10 cellular contexts compared by ENCODE assay signal in genomic region chr5:60883229-60883628, GRCh38. TPM values are rescaled to one million over a fixed set of nuclear protein-coding genes. Genes with fewer than 3 reads are reported as not detected.
DNase-seq lines count a peak whose midpoint lies in the region; ATAC-seq and TF ChIP-seq lines count a peak whose summit lies in the region.
"Had no signal": no experiment of that assay in that cellular context is flagged by ENCODE, and none has a peak within 500 bp of the region (broad histone marks: within the 10 kb centered on the region; RNA-seq: fewer than 3 reads in every experiment).

No MANE protein-coding gene starts in this region.

- H3K4me3 ChIP-seq in BE2C (ENCODE audit: low read depth, low read length) (no peak overlapping the region), GM23338 (no peak overlapping the region), uterus (no peak overlapping the region)
- H3K4me3 ChIP-seq: right atrium auricular region had no signal

- ATAC-seq in GM23338: no peak
- ATAC-seq in HG02759 (IDR thresholded peaks at IDR 0.05; ENCODE audit: unreplicated experiment): no peak
- ATAC-seq in GM21528 (IDR thresholded peaks at IDR 0.05; ENCODE audit: low FRiP score, unreplicated experiment): no peak

- H3K79me2 ChIP-seq in GM23338 (replicated peaks; ENCODE audit: insufficient read depth): no peaks in the 10 kb centered on the region

- TF ChIP-seq POLR2A in uterus (IDR thresholded peaks at IDR 0.05): no peak

- H3K27me3 ChIP-seq in BE2C: no peaks in the 10 kb centered on the region
- H3K27me3 ChIP-seq in GM23338 (ENCODE audit: insufficient read depth): no peaks in the 10 kb centered on the region
- no peaks in the 10 kb centered on the region for H3K27me3 ChIP-seq in uterus
- H3K27me3 ChIP-seq: right atrium auricular region had no signal

- no peak for DNase-seq in BE2C
- peak; percentile 43 for DNase-seq in GM23338 (ENCODE audit: low spot score)
- peak; percentile 65 for DNase-seq in SK-MEL-5 (ENCODE audit: low read depth, low spot score)
- peak; percentile 23 for DNase-seq in iPS-NIHi11 (ENCODE audit: low spot score)
- DNase-seq in mucosa of gallbladder (ENCODE audit: low spot score): no peak
- DNase-seq in uterus: no peak
- DNase-seq: activated B cell treated with CpG ODN at 0.5 μM for 24 hours had no signal

- TF ChIP-seq CTCF in BE2C (IDR thresholded peaks at IDR 0.05; ENCODE audit: low read depth, low read length) (peak; percentile 46), GM23338 (conservative IDR thresholded peaks at IDR 0.05; ENCODE audit: low read depth in 2 of 2) (peak; percentile 62 to 71), uterus (IDR thresholded peaks at IDR 0.05) (no peak)

- no peak overlapping the region for H3K27ac ChIP-seq in GM23338 (ENCODE audit: low read depth)
- H3K27ac ChIP-seq in uterus: no peak overlapping the region
- H3K27ac ChIP-seq: right atrium auricular region had no signal

- no peaks in the 10 kb centered on the region for H3K9me2 ChIP-seq in GM23338 (ENCODE audit: insufficient read depth)

- H4K20me1 ChIP-seq in GM23338 (replicated peaks; ENCODE audit: insufficient read depth): no peaks in the 10 kb centered on the region

- H3K4me2 ChIP-seq in GM23338: no peak overlapping the region

- peaks cover 6% of the 10 kb centered on the region for H3K27me3 Mint-ChIP-seq in GM23338 (ENCODE audit: insufficient read depth, low read depth, poor library complexity)
- H3K27me3 Mint-ChIP-seq: activated B cell treated with CpG ODN at 0.5 μM for 24 hours had no signal

- in situ Hi-C loops in SK-MEL-5 (cut with HindIII; ENCODE audit: low pct_unique_long_range_greater_than_20kb, low sequenced_read_pairs): no loop called here

- H3K9me3 ChIP-seq in BE2C (no peaks in the 10 kb centered on the region), uterus (no peaks in the 10 kb centered on the region)
- H3K9me3 ChIP-seq: right atrium auricular region had no signal

- intact Hi-C loops in uterus (cut with DNase I; ENCODE audit: low total_unique reads): no loop called here

- no peak overlapping the region for H3K27ac Mint-ChIP-seq in GM23338
- H3K27ac Mint-ChIP-seq: activated B cell treated with CpG ODN at 0.5 μM for 24 hours had no signal

- H3K9me3 Mint-ChIP-seq in GM23338: peaks cover 53% of the 10 kb centered on the region

- H3K4me1 ChIP-seq in BE2C (no peaks in the 10 kb centered on the region), GM23338 (ENCODE audit: insufficient read depth) (no peaks in the 10 kb centered on the region), uterus (no peaks in the 10 kb centered on the region)
- H3K4me1 ChIP-seq: right atrium auricular region had no signal

- H2AFZ ChIP-seq in GM23338: no peak overlapping the region

- H3K36me3 Mint-ChIP-seq in GM23338 (ENCODE audit: low read depth): peaks cover 63% of the 10 kb centered on the region

- no peaks in the 10 kb centered on the region; the same call in 2 of the 3 replicates for H3K4me1 Mint-ChIP-seq in GM23338
- H3K4me1 Mint-ChIP-seq: activated B cell treated with CpG ODN at 0.5 μM for 24 hours had no signal

- H3F3A ChIP-seq in GM23338 (replicated peaks; ENCODE audit: low read depth): no peaks in the 10 kb centered on the region

- H3K36me3 ChIP-seq in BE2C (no peaks in the 10 kb centered on the region), GM23338 (ENCODE audit: insufficient read depth) (peaks cover 18% of the 10 kb centered on the region), uterus (no peaks in the 10 kb centered on the region)
- H3K36me3 ChIP-seq: right atrium auricular region had no signal

- no peak overlapping the region for H3K4me3 Mint-ChIP-seq in GM23338
- H3K4me3 Mint-ChIP-seq: activated B cell treated with CpG ODN at 0.5 μM for 24 hours had no signal

TF ChIP-seq in GM23338, 12 proteins besides CTCF, POLR2A, EP300 and RAD21 (continues in another document):
- TF ChIP-seq EZH2 (IDR thresholded peaks at IDR 0.05; ENCODE audit: low read depth, unreplicated experiment) (no peak), JUNB (IDR thresholded peaks at IDR 0.05; ENCODE audit: unreplicated experiment) (no peak), NANOG (IDR thresholded peaks at IDR 0.05; ENCODE audit: borderline replicate concordance) (no peak), EZH2phosphoT487 (IDR thresholded peaks at IDR 0.05; ENCODE audit: unreplicated experiment) (no peak), POLR2AphosphoS5 (IDR thresholded peaks at IDR 0.05; ENCODE audit: low read depth) (no peak), ETS1 (IDR thresholded peaks at IDR 0.05) (no peak), STAT1 (IDR thresholded peaks at IDR 0.05; ENCODE audit: unreplicated experiment) (no peak)
- TF ChIP-seq, protein P1, sequence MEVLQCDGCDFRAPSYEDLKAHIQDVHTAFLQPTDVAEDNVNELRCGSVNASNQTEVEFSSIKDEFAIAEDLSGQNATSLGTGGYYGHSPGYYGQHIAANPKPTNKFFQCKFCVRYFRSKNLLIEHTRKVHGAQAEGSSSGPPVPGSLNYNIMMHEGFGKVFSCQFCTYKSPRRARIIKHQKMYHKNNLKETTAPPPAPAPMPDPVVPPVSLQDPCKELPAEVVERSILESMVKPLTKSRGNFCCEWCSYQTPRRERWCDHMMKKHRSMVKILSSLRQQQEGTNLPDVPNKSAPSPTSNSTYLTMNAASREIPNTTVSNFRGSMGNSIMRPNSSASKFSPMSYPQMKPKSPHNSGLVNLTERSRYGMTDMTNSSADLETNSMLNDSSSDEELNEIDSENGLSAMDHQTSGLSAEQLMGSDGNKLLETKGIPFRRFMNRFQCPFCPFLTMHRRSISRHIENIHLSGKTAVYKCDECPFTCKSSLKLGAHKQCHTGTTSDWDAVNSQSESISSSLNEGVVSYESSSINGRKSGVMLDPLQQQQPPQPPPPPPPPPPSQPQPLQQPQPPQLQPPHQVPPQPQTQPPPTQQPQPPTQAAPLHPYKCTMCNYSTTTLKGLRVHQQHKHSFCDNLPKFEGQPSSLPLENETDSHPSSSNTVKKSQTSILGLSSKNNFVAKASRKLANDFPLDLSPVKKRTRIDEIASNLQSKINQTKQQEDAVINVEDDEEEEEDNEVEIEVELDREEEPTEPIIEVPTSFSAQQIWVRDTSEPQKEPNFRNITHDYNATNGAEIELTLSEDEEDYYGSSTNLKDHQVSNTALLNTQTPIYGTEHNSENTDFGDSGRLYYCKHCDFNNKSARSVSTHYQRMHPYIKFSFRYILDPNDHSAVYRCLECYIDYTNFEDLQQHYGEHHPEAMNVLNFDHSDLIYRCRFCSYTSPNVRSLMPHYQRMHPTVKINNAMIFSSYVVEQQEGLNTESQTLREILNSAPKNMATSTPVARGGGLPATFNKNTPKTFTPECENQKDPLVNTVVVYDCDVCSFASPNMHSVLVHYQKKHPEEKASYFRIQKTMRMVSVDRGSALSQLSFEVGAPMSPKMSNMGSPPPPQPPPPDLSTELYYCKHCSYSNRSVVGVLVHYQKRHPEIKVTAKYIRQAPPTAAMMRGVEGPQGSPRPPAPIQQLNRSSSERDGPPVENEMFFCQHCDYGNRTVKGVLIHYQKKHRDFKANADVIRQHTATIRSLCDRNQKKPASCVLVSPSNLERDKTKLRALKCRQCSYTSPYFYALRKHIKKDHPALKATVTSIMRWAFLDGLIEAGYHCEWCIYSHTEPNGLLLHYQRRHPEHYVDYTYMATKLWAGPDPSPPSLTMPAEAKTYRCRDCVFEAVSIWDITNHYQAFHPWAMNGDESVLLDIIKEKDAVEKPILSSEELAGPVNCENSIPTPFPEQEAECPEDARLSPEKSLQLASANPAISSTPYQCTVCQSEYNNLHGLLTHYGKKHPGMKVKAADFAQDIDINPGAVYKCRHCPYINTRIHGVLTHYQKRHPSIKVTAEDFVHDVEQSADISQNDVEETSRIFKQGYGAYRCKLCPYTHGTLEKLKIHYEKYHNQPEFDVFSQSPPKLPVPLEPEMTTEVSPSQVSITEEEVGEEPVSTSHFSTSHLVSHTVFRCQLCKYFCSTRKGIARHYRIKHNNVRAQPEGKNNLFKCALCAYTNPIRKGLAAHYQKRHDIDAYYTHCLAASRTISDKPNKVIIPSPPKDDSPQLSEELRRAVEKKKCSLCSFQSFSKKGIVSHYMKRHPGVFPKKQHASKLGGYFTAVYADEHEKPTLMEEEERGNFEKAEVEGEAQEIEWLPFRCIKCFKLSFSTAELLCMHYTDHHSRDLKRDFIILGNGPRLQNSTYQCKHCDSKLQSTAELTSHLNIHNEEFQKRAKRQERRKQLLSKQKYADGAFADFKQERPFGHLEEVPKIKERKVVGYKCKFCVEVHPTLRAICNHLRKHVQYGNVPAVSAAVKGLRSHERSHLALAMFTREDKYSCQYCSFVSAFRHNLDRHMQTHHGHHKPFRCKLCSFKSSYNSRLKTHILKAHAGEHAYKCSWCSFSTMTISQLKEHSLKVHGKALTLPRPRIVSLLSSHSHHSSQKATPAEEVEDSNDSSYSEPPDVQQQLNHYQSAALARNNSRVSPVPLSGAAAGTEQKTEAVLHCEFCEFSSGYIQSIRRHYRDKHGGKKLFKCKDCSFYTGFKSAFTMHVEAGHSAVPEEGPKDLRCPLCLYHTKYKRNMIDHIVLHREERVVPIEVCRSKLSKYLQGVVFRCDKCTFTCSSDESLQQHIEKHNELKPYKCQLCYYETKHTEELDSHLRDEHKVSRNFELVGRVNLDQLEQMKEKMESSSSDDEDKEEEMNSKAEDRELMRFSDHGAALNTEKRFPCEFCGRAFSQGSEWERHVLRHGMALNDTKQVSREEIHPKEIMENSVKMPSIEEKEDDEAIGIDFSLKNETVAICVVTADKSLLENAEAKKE (CRISPR knock-in tag; IDR thresholded peaks at IDR 0.05): no peak

RNA-seq across cellular contexts. Expression of gene ELOVL7, which starts 39.2 kb away (rescaled TPM):
- polyA plus RNA-seq in BE2C (2012; ENCODE audit: insufficient read depth, insufficient read length, low read depth): 0.43 TPM
- 6.5 and 7.0 TPM in 2 replicates for total RNA-seq in GM23338 (2014; rRNA removed; shearing (Covaris generic))
- polyA plus RNA-seq in GM23338 (2016; fragmentation: Nextera tagmentation; extraction: Ambion mirVana): 2.3 and 2.9 TPM in 2 replicates
- 4.5 and 5.4 TPM in 2 replicates for total RNA-seq in SK-MEL-5 (2014; rRNA removed; shearing (Covaris generic))
- 6.8 and 8.6 TPM in 2 replicates for polyA plus RNA-seq in SK-MEL-5 (2015; cell fraction: cytosol; rRNA removed)
- 5.3 and 6.0 TPM in 2 replicates for polyA plus RNA-seq in SK-MEL-5 (2015; cell fraction: nucleus; rRNA removed)
- total RNA-seq in mucosa of gallbladder (66.8 TPM), uterus (1 to 10 TPM; 1.3 to 8.2 (median 2.9) TPM)

Comparison
In these comparisons a context has a peak if more than half of its experiments do, and no peak if none do; other contexts are left out.
1. DNase-seq: peak in GM23338 (single experiment), SK-MEL-5 (single experiment) and iPS-NIHi11 (single experiment); none in BE2C (single experiment), mucosa of gallbladder (single experiment) and uterus (0 of 2).
2. CTCF ChIP-seq: peak in BE2C (single experiment) and GM23338 (2 of 2); none in uterus (0 of 4).